Comparison of ENCODE assay signal across 1 cellular context in the genomic region with DNA sequence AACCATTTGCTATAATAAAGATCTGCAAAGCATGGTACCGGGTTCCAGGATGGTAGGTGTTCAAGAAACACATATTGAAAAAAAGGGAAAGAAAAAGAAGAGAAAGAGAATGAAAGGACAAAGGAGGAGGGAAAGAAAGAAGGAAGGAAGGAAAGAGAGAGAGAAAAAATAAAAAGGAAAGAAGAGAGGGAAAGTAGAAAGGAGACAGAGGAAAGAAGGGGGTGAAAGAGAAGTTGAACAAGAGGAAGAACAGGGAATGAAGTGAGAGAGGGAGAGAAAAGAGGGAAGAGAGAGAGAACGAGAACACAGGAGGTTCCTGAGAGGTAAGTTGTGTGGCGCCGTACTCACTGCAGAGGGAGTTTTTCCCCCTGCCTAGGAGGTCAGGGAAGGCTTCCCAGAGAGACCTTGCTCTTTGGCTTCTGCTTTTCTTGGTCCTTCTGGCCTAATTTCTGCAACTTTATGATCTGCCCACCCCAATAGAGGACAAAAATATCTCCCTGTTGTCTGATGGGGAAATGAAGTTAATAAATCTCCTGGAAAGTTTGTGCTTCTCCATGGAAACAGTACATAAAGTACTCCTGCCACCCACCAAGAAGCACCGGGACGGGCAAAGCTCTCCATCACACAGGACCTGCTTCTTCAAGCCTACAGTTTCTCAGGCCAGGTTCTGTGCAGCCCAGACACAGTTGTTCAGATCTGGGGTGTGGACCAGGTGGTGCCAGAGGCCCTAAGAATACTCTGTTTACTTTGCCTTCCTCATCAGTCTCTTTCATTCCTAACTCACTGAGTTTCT.
TF ChIP-seq lines count a peak whose summit lies in the region.

No MANE protein-coding gene starts in this region.

TF ChIP-seq in SK-N-SH treated with all-trans-retinoic acid at 6 μM for 48 hours, 23 proteins besides CTCF, POLR2A, EP300 and RAD21:
- TF ChIP-seq, protein P1, sequence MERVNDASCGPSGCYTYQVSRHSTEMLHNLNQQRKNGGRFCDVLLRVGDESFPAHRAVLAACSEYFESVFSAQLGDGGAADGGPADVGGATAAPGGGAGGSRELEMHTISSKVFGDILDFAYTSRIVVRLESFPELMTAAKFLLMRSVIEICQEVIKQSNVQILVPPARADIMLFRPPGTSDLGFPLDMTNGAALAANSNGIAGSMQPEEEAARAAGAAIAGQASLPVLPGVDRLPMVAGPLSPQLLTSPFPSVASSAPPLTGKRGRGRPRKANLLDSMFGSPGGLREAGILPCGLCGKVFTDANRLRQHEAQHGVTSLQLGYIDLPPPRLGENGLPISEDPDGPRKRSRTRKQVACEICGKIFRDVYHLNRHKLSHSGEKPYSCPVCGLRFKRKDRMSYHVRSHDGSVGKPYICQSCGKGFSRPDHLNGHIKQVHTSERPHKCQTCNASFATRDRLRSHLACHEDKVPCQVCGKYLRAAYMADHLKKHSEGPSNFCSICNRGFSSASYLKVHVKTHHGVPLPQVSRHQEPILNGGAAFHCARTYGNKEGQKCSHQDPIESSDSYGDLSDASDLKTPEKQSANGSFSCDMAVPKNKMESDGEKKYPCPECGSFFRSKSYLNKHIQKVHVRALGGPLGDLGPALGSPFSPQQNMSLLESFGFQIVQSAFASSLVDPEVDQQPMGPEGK (CRISPR knock-in tag; IDR thresholded peaks at IDR 0.05; ENCODE audit: borderline replicate concordance): no peak
- TF ChIP-seq ZNF8 (CRISPR knock-in tag; IDR thresholded peaks at IDR 0.05) (no peak), OSR1 (CRISPR knock-in tag; IDR thresholded peaks at IDR 0.05) (no peak), TOX (CRISPR knock-in tag; IDR thresholded peaks at IDR 0.05; ENCODE audit: borderline replicate concordance) (no peak), TCF4 (CRISPR knock-in tag; IDR thresholded peaks at IDR 0.05; ENCODE audit: borderline replicate concordance) (no peak), CSDC2 (CRISPR knock-in tag; IDR thresholded peaks at IDR 0.05) (no peak), ARNTL (CRISPR knock-in tag; IDR thresholded peaks at IDR 0.05; ENCODE audit: borderline replicate concordance, low read depth) (no peak), ZFP3 (CRISPR knock-in tag; IDR thresholded peaks at IDR 0.05) (no peak), ESRRG (CRISPR knock-in tag; IDR thresholded peaks at IDR 0.05) (no peak)
- TF ChIP-seq, protein P2, sequence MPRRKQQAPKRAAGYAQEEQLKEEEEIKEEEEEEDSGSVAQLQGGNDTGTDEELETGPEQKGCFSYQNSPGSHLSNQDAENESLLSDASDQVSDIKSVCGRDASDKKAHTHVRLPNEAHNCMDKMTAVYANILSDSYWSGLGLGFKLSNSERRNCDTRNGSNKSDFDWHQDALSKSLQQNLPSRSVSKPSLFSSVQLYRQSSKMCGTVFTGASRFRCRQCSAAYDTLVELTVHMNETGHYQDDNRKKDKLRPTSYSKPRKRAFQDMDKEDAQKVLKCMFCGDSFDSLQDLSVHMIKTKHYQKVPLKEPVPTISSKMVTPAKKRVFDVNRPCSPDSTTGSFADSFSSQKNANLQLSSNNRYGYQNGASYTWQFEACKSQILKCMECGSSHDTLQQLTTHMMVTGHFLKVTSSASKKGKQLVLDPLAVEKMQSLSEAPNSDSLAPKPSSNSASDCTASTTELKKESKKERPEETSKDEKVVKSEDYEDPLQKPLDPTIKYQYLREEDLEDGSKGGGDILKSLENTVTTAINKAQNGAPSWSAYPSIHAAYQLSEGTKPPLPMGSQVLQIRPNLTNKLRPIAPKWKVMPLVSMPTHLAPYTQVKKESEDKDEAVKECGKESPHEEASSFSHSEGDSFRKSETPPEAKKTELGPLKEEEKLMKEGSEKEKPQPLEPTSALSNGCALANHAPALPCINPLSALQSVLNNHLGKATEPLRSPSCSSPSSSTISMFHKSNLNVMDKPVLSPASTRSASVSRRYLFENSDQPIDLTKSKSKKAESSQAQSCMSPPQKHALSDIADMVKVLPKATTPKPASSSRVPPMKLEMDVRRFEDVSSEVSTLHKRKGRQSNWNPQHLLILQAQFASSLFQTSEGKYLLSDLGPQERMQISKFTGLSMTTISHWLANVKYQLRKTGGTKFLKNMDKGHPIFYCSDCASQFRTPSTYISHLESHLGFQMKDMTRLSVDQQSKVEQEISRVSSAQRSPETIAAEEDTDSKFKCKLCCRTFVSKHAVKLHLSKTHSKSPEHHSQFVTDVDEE (CRISPR knock-in tag; IDR thresholded peaks at IDR 0.05): no peak
